23 cellular contexts compared by ENCODE assay signal in the genomic region with DNA sequence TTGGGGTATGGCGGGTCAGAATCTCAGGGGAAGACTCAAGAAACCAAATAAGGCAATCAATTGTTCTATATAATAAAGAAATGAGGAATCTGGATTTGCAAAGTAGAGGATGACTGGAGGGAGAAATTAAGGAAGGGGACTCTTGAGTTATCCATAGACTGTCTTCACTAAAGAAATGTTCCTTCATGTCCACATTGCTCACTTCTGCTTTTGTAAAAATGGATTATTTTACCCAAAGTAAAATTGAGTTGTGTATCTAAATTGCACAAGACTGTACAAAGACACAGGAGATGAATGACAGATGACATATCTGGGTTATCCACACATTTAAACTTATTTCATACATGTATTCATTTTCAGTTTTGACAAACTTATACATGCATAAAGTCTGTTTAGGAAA. TPM values are rescaled to one million over a fixed set of nuclear protein-coding genes. Genes with fewer than 3 reads are reported as not detected.
DNase-seq lines count a peak whose midpoint lies in the region; ATAC-seq and TF ChIP-seq lines count a peak whose summit lies in the region.
"Had no signal": no experiment of that assay in that cellular context is flagged by ENCODE, and none has a peak within 500 bp of the region (broad histone marks: within the 10 kb centered on the region; RNA-seq: fewer than 3 reads in every experiment).

No MANE protein-coding gene starts in this region.

- WGBS in urinary bladder: 75% methylated on average over 1 of the region's 1 CpG

- no peak for TF ChIP-seq CTCF in activated B cell treated with CpG ODN at 0.5 μM for 24 hours (IDR thresholded peaks at IDR 0.05)

- H3K27ac Mint-ChIP-seq in activated B cell treated with CpG ODN at 0.5 μM for 24 hours: peak overlapping the region; percentile 37
- H3K27ac Mint-ChIP-seq: activated CD8-positive, alpha-beta T cell treated with anti-CD3 and anti-CD28 coated beads, Interleukin-2, amount 10 ng/mL, durations not matched to agents 7 days and 5 days; T-helper 1 cell treated with Interleukin-12 subunit alpha and Interleukin-12 subunit beta and Interleukin-4 antibody, amounts not matched to agents 30 μg/mL and 1 μg/mL, for 36 hours had no signal

- no peaks in the 10 kb centered on the region for H3K9me3 ChIP-seq in effector memory CD4-positive, alpha-beta T cell (ENCODE audit: control insufficient read depth, low read length)
- H3K9me3 ChIP-seq: HAP-1, left lung, Peyer's patch, SJCRH30, suprapubic skin, upper lobe of right lung had no signal

- peaks cover 40% of the 10 kb centered on the region for H3K36me3 Mint-ChIP-seq in activated B cell treated with CpG ODN at 0.5 μM for 24 hours (ENCODE audit: low read depth)

- intact Hi-C loops in activated B cell treated with CpG ODN at 0.5 μM for 24 hours (cut with micrococcal nuclease): no loop called here

- H3K9me3 Mint-ChIP-seq in activated B cell treated with CpG ODN at 0.5 μM for 24 hours: no peaks in the 10 kb centered on the region
- H3K9me3 Mint-ChIP-seq: CD8-positive, alpha-beta memory T cell; T-helper 1 cell treated with Interleukin-12 subunit alpha and Interleukin-12 subunit beta and Interleukin-4 antibody, amounts not matched to agents 30 μg/mL and 1 μg/mL, for 36 hours had no signal

- ATAC-seq in activated B cell treated with CpG ODN at 0.5 μM for 24 hours (ENCODE audit: low read depth): no peak
- ATAC-seq: activated CD8-positive, alpha-beta T cell treated with anti-CD3 and anti-CD28 coated beads, Interleukin-2, amount 10 ng/mL, durations not matched to agents 7 days and 5 days; left lung; upper lobe of right lung had no signal

- H3K4me3 Mint-ChIP-seq in activated B cell treated with CpG ODN at 0.5 μM for 24 hours: no peak overlapping the region
- H3K4me3 Mint-ChIP-seq: activated CD8-positive, alpha-beta T cell treated with anti-CD3 and anti-CD28 coated beads, Interleukin-2, amount 10 ng/mL, durations not matched to agents 7 days and 5 days; T-helper 1 cell treated with Interleukin-12 subunit alpha and Interleukin-12 subunit beta and Interleukin-4 antibody, amounts not matched to agents 30 μg/mL and 1 μg/mL, for 36 hours had no signal

- no peak overlapping the region for H3K4me3 ChIP-seq in urinary bladder (ENCODE audit: low read depth, low read length)
- H3K4me3 ChIP-seq in effector memory CD4-positive, alpha-beta T cell (ENCODE audit: insufficient read depth, low read depth, low read length, poor library complexity, severe bottlenecking): no peak overlapping the region
- H3K4me3 ChIP-seq: HAP-1, left lung, Peyer's patch, SJCRH30, suprapubic skin, upper lobe of right lung had no signal

- H3K36me3 ChIP-seq in urinary bladder (ENCODE audit: insufficient read depth): no peaks in the 10 kb centered on the region
- H3K36me3 ChIP-seq in effector memory CD4-positive, alpha-beta T cell (ENCODE audit: control insufficient read depth, insufficient read depth, low read length): no peaks in the 10 kb centered on the region
- H3K36me3 ChIP-seq: HAP-1, left lung, Peyer's patch, suprapubic skin, upper lobe of right lung had no signal

- no peaks in the 10 kb centered on the region for H3K27me3 Mint-ChIP-seq in activated B cell treated with CpG ODN at 0.5 μM for 24 hours
- H3K27me3 Mint-ChIP-seq: CD8-positive, alpha-beta memory T cell had no signal

- POLR2A ChIA-PET in activated B cell treated with CpG ODN at 0.5 μM for 24 hours (lab: Charles Lee): interaction anchor here (0.6 to 0.7 kb wide), 2 partner anchors 231 to 257 kb away, joined by 6 to 9 read pairs; no protein-coding TSS in a partner anchor

- peak overlapping the region; percentile 10 for H3K27ac ChIP-seq in urinary bladder (ENCODE audit: low read depth)
- no peak overlapping the region for H3K27ac ChIP-seq in effector memory CD4-positive, alpha-beta T cell (ENCODE audit: insufficient read depth, low read length, poor library complexity, severe bottlenecking)
- H3K27ac ChIP-seq: 22Rv1, left lung, Peyer's patch, SJCRH30, suprapubic skin, upper lobe of right lung had no signal

- H3K4me1 Mint-ChIP-seq in activated B cell treated with CpG ODN at 0.5 μM for 24 hours: peaks cover 92% of the 10 kb centered on the region

- H3K4me1 ChIP-seq in urinary bladder (ENCODE audit: insufficient read depth): peaks cover 4% of the 10 kb centered on the region
- H3K4me1 ChIP-seq in effector memory CD4-positive, alpha-beta T cell (ENCODE audit: control insufficient read depth, insufficient read depth, low read length, poor library complexity, severe bottlenecking): peaks cover 31% of the 10 kb centered on the region

- H3K27me3 ChIP-seq in effector memory CD4-positive, alpha-beta T cell (replicated peaks; ENCODE audit: control insufficient read depth, insufficient read depth, low read length, poor library complexity, severe bottlenecking): no peaks in the 10 kb centered on the region
- H3K27me3 ChIP-seq: left lung, Peyer's patch, SJCRH30, suprapubic skin, upper lobe of right lung had no signal

- DNase-seq in NOMO-1 treated with DMSO at 0.1 percent for 48 hours (lab: John Stamatoyannopoulos, UW; ENCODE audit: unreplicated experiment) (peak; percentile 72), NOMO-1 treated with dmso at 0.1 percent for 144 hours (lab: John Stamatoyannopoulos, UW; ENCODE audit: unreplicated experiment) (no peak), MV-4-11 (lab: John Stamatoyannopoulos, UW) (peak; percentile 79), activated B cell treated with CpG ODN at 0.5 μM for 24 hours (no peak), NCI-H1930 (lab: John Stamatoyannopoulos, UW) (no peak), NCI-H187 treated with DMSO at 0.1 percent for 48 hours (lab: John Stamatoyannopoulos, UW) (no peak)
- DNase-seq in effector memory CD4-positive, alpha-beta T cell: no peak
- DNase-seq: activated CD8-positive, alpha-beta T cell treated with anti-CD3 and anti-CD28 coated beads, Interleukin-2, amount 10 ng/mL, durations not matched to agents 7 days and 5 days; activated gamma-delta T cell; CD8-positive, alpha-beta memory T cell; mesendoderm; NCI-H1436 treated with DMSO at 0.1 percent for 48 hours; NCI-H446 treated with DMSO at 0.1 percent for 48 hours; Peyer's patch; SJCRH30; stimulated activated naive CD4-positive, alpha-beta T cell; upper lobe of right lung had no signal

- CTCF ChIA-PET in activated B cell treated with CpG ODN at 0.5 μM for 24 hours (lab: Charles Lee): no interaction called here

RNA-seq across cellular contexts. Expression of a gene that starts 11.4 kb away (rescaled TPM):
- total RNA-seq in activated B cell treated with CpG ODN at 0.5 μM for 24 hours: 110 and 136 TPM in 2 replicates
- 183 TPM for total RNA-seq in urinary bladder
- 13.3 TPM for polyA plus RNA-seq in urinary bladder

Comparison
In these comparisons a context has a peak if more than half of its experiments do, and no peak if none do; other contexts are left out.
1. DNase-seq: peak in NOMO-1 treated with DMSO at 0.1 percent for 48 hours (single experiment) and MV-4-11 (single experiment); none in NOMO-1 treated with dmso at 0.1 percent for 144 hours (single experiment), activated B cell treated with CpG ODN at 0.5 μM for 24 hours (single experiment), NCI-H1930 (0 of 2), effector memory CD4-positive, alpha-beta T cell (0 of 3) and NCI-H187 treated with DMSO at 0.1 percent for 48 hours (single experiment).